8 cellular contexts compared by ENCODE assay signal in the genomic region with DNA sequence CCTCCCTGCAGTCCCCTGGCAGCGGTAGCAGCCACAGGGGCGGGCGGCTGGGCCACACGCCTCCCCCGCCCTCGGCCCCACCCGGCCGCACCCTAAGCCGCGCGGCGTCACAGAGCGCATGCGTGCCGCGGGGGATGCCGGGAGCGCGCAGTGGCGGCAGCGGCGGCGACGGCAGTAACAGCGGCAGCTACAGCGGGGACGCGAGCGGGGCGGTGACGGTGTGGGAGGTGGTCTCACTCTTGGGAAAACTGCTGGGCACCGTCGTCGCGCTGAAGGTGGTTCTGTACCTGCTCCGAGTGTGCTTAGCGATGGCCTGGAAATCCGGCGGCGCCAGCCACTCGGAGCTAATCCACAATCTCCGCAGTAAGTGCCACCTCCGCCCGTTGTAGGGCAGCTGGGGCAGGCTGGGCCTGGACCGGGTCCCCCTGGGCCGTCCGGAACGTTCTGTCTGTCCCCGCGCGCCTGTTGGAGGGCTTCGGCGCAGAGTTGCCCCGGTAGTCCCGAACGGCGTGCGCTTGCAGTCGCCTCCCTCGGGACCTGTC. TPM values are rescaled to one million over a fixed set of nuclear protein-coding genes. Genes with fewer than 3 reads are reported as not detected.
DNase-seq lines count a peak whose midpoint lies in the region; ATAC-seq and TF ChIP-seq lines count a peak whose summit lies in the region.

Gene PCMT1, plus strand, starts transcription at position 148 of the 542 bp plus-strand sequence. Its CDS starts 161 bp downstream, at position 309.

- peaks cover 27% of the 10 kb centered on the region for H3K36me3 Mint-ChIP-seq in brain

- peak within 1 kb of the TSS; percentile 92 to 96 (median 93) for H3K27ac Mint-ChIP-seq in brain

- H3K27me3 Mint-ChIP-seq in brain: peaks cover 8% of the 10 kb centered on the region

- no peaks in the 10 kb centered on the region for H3K9me3 Mint-ChIP-seq in brain

- no peak for TF ChIP-seq CTCF in brain (conservative IDR thresholded peaks at IDR 0.05)

- DNase-seq in 8988T: peak; percentile 94
- peak; percentile 37 for DNase-seq in NCI-H2107 treated with DMSO at 0.1 percent for 48 hours (lab: John Stamatoyannopoulos, UW; ENCODE audit: unreplicated experiment)
- peak; percentile 96 for DNase-seq in UCSD-AML1 (lab: John Stamatoyannopoulos, UW; ENCODE audit: unreplicated experiment)
- DNase-seq in skeletal muscle cell (ENCODE audit: low read depth): peak; percentile 64

- peaks cover 61% of the 10 kb centered on the region for H3K4me1 Mint-ChIP-seq in brain

- H3K4me3 Mint-ChIP-seq in brain: peak within 1 kb of the TSS; percentile 93 to 99 (median 94)

- ATAC-seq in GM18520 (IDR thresholded peaks at IDR 0.05; ENCODE audit: unreplicated experiment) (peak; percentile 91), HG03060 (IDR thresholded peaks at IDR 0.05; ENCODE audit: low read depth, unreplicated experiment) (peak; percentile 68)

- H3K4me3 ChIP-seq in iPS-11a (ENCODE audit: low read depth, low read length): peak within 1 kb of the TSS; percentile 93
- peak within 1 kb of the TSS; percentile 100 for H3K4me3 ChIP-seq in skeletal muscle cell (ENCODE audit: low read depth, low read length)

RNA-seq across cellular contexts. Expression of gene PCMT1, which starts in this region (rescaled TPM):
- 192 TPM for polyA plus RNA-seq in brain (ENCODE audit: insufficient read depth, low read depth, low replicate concordance)

Comparison
In these comparisons a context has a peak if more than half of its experiments do, and no peak if none do; other contexts are left out.
1. Peak in every context shown above with its lines: DNase-seq, ATAC-seq and H3K4me3 ChIP-seq.
2. DNase-seq: peak in every context shown above with its lines; median percentile 96 in UCSD-AML1; 94 in 8988T; 64 in skeletal muscle cell; 37 in NCI-H2107 treated with DMSO at 0.1 percent for 48 hours.